In the genomic region with DNA sequence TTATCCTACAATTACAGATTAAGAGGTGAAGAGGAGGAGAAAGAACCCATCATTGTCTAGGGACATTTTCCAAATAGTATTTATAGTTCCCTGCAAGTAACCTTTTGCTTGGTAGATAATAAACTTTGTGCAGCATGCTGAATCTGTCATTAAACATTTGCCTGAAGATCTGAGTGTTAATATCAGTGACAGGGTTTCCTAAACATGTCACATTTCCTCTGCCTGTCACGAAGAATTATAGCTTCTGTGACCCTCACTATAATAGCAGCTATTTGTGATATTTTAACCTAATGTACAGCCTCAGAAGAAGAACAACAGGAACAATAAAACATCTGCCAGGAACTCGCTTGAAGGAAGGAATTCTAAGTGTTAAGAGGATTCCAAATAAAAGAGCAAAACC, we compare ENCODE assay signal across 18 cellular contexts.
"Had no signal": no experiment of that assay in that cellular context is flagged by ENCODE, and none has a peak within 500 bp of the region (broad histone marks: within the 10 kb centered on the region; RNA-seq: fewer than 3 reads in every experiment).

No MANE protein-coding gene starts in this region.

- H3K4me3 ChIP-seq: testis, uterus had no signal

- H3K9me3 ChIP-seq: testis had no signal

- H3K27me3 ChIP-seq: testis, uterus had no signal

- H3K36me3 ChIP-seq: uterus had no signal

- DNase-seq: activated effector memory CD4-positive, alpha-beta T cell treated with Interleukin-2 at 50 U/mL for 16 hours; activated naive CD4-positive, alpha-beta T cell treated with anti-CD3 and anti-CD28 coated beads for 36 hours; activated naive CD8-positive, alpha-beta T cell treated with anti-CD3 and anti-CD28 coated beads, Interleukin-2, amount 10 ng/mL, durations not matched to agents 7 days and 5 days; activated T-cell treated with anti-CD3 and anti-CD28 coated beads, Interleukin-2, amount 50 U/mL, for 72 hours; effector CD4-positive, alpha-beta T cell; erythroblast; mammary epithelial cell; occipital lobe; small intestine; stimulated activated CD4-positive, alpha-beta T cell treated with anti-CD3 and anti-CD28 coated beads, Interleukin-15, amount 100 ng/mL, for 24 hours; T-cell; testis; trophoblast cell; uterus had no signal

- H3K4me1 ChIP-seq: testis, uterus had no signal

- ATAC-seq: activated T-cell treated with anti-CD3 and anti-CD28 coated beads, Interleukin-2, amount 50 U/mL, for 72 hours; left lobe of liver; natural killer cell treated with Interleukin-12 subunit alpha and Interleukin-12 subunit beta and Interleukin-15 and Interleukin-18, amount 100 ng/mL, for 72 hours; sciatic nerve; stimulated activated memory B cell treated with anti-CD40 and anti-IgM and Interleukin-4, amounts not matched to agents 10 μg/mL and 1 μg/mL and 100 μg/mL, for 72 hours; T-cell had no signal
